In the genomic region with DNA sequence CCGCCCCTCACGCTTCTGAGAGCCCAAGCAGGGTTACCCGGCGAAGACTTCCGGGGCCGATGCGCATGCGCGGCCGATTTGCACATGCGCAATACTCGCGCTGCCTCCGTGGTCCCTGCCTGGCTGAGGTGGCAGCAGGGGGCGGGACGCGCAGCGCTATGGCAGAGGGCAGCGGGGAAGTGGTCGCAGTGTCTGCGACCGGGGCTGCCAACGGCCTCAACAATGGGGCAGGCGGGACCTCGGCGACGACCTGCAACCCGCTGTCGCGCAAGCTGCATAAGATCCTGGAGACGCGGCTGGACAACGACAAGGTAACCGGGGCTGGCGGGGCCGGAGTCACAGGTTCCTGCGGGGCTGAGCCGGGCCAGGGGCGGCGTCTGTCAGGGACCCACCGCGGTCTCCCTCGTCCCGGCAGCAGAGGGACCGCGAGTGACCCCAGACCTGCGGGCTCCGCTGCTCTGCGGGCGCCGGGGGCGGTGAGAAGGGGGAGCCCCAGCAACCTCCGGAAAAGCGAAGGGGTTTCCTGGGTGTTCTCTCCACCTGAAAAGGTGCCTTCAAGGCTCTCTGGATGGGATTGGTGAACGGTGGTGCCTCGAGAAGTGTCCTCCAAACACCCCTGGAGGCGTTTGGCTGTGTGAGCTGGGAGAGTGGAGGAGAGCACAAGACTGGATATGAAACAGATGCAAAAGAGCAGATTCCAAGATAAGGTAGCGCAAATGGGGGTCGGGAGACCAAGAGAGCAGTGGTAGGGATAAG, we compare ENCODE assay signal across 8 cellular contexts. TPM values are rescaled to one million over a fixed set of nuclear protein-coding genes. Genes with fewer than 3 reads are reported as not detected.
A peak's percentile ranks its signal among the peaks of the same experiment; 100 is the strongest.
DNase-seq lines count a peak whose midpoint lies in the region; ATAC-seq and TF ChIP-seq lines count a peak whose summit lies in the region.

A gene (plus strand): TSS at position 94 of the 756 bp plus-strand sequence. CDS start 65 bp downstream, at position 159.

- TF ChIP-seq POLR2A in esophagus muscularis mucosa (IDR thresholded peaks at IDR 0.05; ENCODE audit: low read depth): no peak

- CTCF ChIA-PET in PC-3 (lab: Charles Lee): no interaction called here

- H3K9me3 ChIP-seq in PC-3 (ENCODE audit: low read length): no peaks in the 10 kb centered on the region
- no peaks in the 10 kb centered on the region for H3K9me3 ChIP-seq in esophagus muscularis mucosa
- no peaks in the 10 kb centered on the region for H3K9me3 ChIP-seq in muscle layer of duodenum (ENCODE audit: control insufficient read depth in 1 of 2, low read length in 2 of 2)

- H3K36me3 ChIP-seq in PC-3 (ENCODE audit: low read depth, low read length) (no peaks in the 10 kb centered on the region), esophagus muscularis mucosa (peaks cover 0 to 9% (median 4%) of the 10 kb centered on the region in 4 donors), muscle layer of duodenum (ENCODE audit: control insufficient read depth in 1 of 2, insufficient read depth in 2 of 2, low read length in 2 of 2) (peaks cover 2 to 4% of the 10 kb centered on the region in 2 donors)

- no peaks in the 10 kb centered on the region for H3F3A ChIP-seq in PC-3 (ENCODE audit: low read length, unreplicated experiment)

- TF ChIP-seq CTCF in PC-3 (conservative IDR thresholded peaks at IDR 0.05; ENCODE audit: low read depth, low read length) (no peak), esophagus muscularis mucosa (IDR thresholded peaks at IDR 0.05) (peak; percentile 7 to 44 (median 15))

- H3K4me1 Mint-ChIP-seq in IgD-negative memory B cell: peaks cover 17 to 27% (median 24%) of the 10 kb centered on the region in 3 donors
- peaks cover 33% of the 10 kb centered on the region for H3K4me1 Mint-ChIP-seq in activated T-cell treated with anti-CD3 and anti-CD28 coated beads, Interleukin-2, amount 50 U/mL, for 24 hours (ENCODE audit: low read depth)

- 0% methylated on average over 37 of the region's 59 CpGs for WGBS in esophagus muscularis mucosa

- peaks cover 0 to 3% (median 0%) of the 10 kb centered on the region in 3 donors for H3K9me3 Mint-ChIP-seq in IgD-negative memory B cell
- H3K9me3 Mint-ChIP-seq in activated T-cell treated with anti-CD3 and anti-CD28 coated beads, Interleukin-2, amount 50 U/mL, for 24 hours: peaks cover 4% of the 10 kb centered on the region

- H4K20me1 ChIP-seq in PC-3 (ENCODE audit: low read length): no peaks in the 10 kb centered on the region

- peak within 1 kb of the TSS; percentile 56 to 99 (median 93) for H3K27ac Mint-ChIP-seq in IgD-negative memory B cell
- H3K27ac Mint-ChIP-seq in activated T-cell treated with anti-CD3 and anti-CD28 coated beads, Interleukin-2, amount 50 U/mL, for 24 hours: peak within 1 kb of the TSS; percentile 92

- peak within 1 kb of the TSS; percentile 94 for H3K4me2 ChIP-seq in PC-3 (ENCODE audit: low read length)

- peaks cover 8% of the 10 kb centered on the region; the same call in 1 of the 2 replicates for H3K4me1 ChIP-seq in PC-3 (ENCODE audit: insufficient read depth, low read length)
- peaks cover 9 to 16% (median 11%) of the 10 kb centered on the region in 4 donors for H3K4me1 ChIP-seq in esophagus muscularis mucosa
- H3K4me1 ChIP-seq in muscle layer of duodenum (ENCODE audit: control insufficient read depth in 1 of 2, insufficient read depth in 2 of 2, low read length in 2 of 2): peaks cover 0 to 19% of the 10 kb centered on the region in 2 donors

- intact Hi-C loops in PC-3 (cut with micrococcal nuclease): no loop called here
- intact Hi-C loops in esophagus muscularis mucosa (cut with DNase I): no loop called here

- peak within 1 kb of the TSS; percentile 92 to 97 (median 96) for H3K4me3 Mint-ChIP-seq in IgD-negative memory B cell
- H3K4me3 Mint-ChIP-seq in activated T-cell treated with anti-CD3 and anti-CD28 coated beads, Interleukin-2, amount 50 U/mL, for 24 hours: peak within 1 kb of the TSS; percentile 89

- peaks cover 22% of the 10 kb centered on the region for H3K79me2 ChIP-seq in PC-3 (ENCODE audit: low read length)

- H3K27ac ChIP-seq in PC-3 (ENCODE audit: low read length) (no peak within 1 kb of the TSS), esophagus muscularis mucosa (replicated peaks in 1 of 4) (peak within 1 kb of the TSS; percentile 61 to 81 (median 74)), muscle layer of duodenum (ENCODE audit: low read length) (no peak within 1 kb of the TSS)

- no peaks in the 10 kb centered on the region for H3K9me2 ChIP-seq in PC-3 (replicated peaks; ENCODE audit: low read length)

- no peaks in the 10 kb centered on the region for H3K27me3 ChIP-seq in PC-3 (ENCODE audit: low read length)
- no peaks in the 10 kb centered on the region for H3K27me3 ChIP-seq in esophagus muscularis mucosa
- H3K27me3 ChIP-seq in muscle layer of duodenum (ENCODE audit: low read depth, low read length): no peaks in the 10 kb centered on the region

- peak; percentile 82 for DNase-seq in DMS79 treated with DMSO at 0.1 percent for 48 hours (lab: John Stamatoyannopoulos, UW)
- peak; percentile 86 for DNase-seq in PC-3
- peak; percentile 99 for DNase-seq in activated T-cell treated with anti-CD3 and anti-CD28 coated beads, Interleukin-2, amount 50 U/mL, for 24 hours
- DNase-seq in esophagus muscularis mucosa (ENCODE audit: extremely low spot score): peak; percentile 96
- DNase-seq in stimulated activated CD8-positive, alpha-beta memory T cell treated with anti-CD3 and anti-CD28 coated beads, Interleukin-7, amount 100 ng/mL, for 24 hours (ENCODE audit: low read depth): peak; percentile 95

- ATAC-seq in GM21576 (IDR thresholded peaks at IDR 0.05; ENCODE audit: unreplicated experiment): peak; percentile 90
- ATAC-seq in PC-3: peak; percentile 90

- peaks cover 8% of the 10 kb centered on the region for H3K36me3 Mint-ChIP-seq in IgD-negative memory B cell
- H3K36me3 Mint-ChIP-seq in activated T-cell treated with anti-CD3 and anti-CD28 coated beads, Interleukin-2, amount 50 U/mL, for 24 hours (ENCODE audit: low read depth): peaks cover 21% of the 10 kb centered on the region

- no peak for TF ChIP-seq EP300 in esophagus muscularis mucosa (IDR thresholded peaks at IDR 0.05)

- H2AFZ ChIP-seq in PC-3 (ENCODE audit: low read length): peak within 1 kb of the TSS; percentile 99

- no TSS peak for BruUV-seq in PC-3 (replicated peaks; lab: Mats Ljungman, UMichigan)

- H3K4me3 ChIP-seq in PC-3 (ENCODE audit: low read length): peak within 1 kb of the TSS; percentile 98
- H3K4me3 ChIP-seq in esophagus muscularis mucosa: peak within 1 kb of the TSS; percentile 71 to 97 (median 84)
- peak within 1 kb of the TSS; percentile 90 to 95 for H3K4me3 ChIP-seq in muscle layer of duodenum (ENCODE audit: low read depth in 1 of 2, low read length in 2 of 2)

- peak within 1 kb of the TSS; percentile 83 for H3K9ac ChIP-seq in PC-3 (ENCODE audit: low read length)

- no peaks in the 10 kb centered on the region for H3K27me3 Mint-ChIP-seq in IgD-negative memory B cell
- no peaks in the 10 kb centered on the region for H3K27me3 Mint-ChIP-seq in activated T-cell treated with anti-CD3 and anti-CD28 coated beads, Interleukin-2, amount 50 U/mL, for 24 hours

- POLR2A ChIA-PET in PC-3 (lab: Charles Lee; ENCODE audit: unreplicated experiment): no interaction called here

RNA-seq across cellular contexts. Expression of the gene that starts here (rescaled TPM):
- 11.7 TPM for polyA plus RNA-seq in IgD-negative memory B cell
- total RNA-seq in PC-3 (2014; rRNA removed) (16.0 and 19.1 TPM in 2 replicates), esophagus muscularis mucosa (10 to 100 TPM; 13.0 to 19.9 (median 14.3) TPM)

Comparison
In these comparisons a context has a peak if more than half of its experiments do, and no peak if none do; other contexts are left out.
1. H3K27ac ChIP-seq: peak in esophagus muscularis mucosa (4 of 4); none in PC-3 (single experiment) and muscle layer of duodenum (single experiment).
2. Peak in every context shown above with its lines, with median percentiles within 50 percentile points of each other: DNase-seq and H3K4me3 ChIP-seq.